1 cellular context compared by ENCODE assay signal in genomic region chr14:55585854-55586253, GRCh38.
TF ChIP-seq lines count a peak whose summit lies in the region.

No MANE protein-coding gene starts in this region.

TF ChIP-seq in HEK293, 187 proteins besides CTCF, POLR2A, EP300 and RAD21 (continued from another document):
- TF ChIP-seq ZBTB10 (tag by site-specific recombination; IDR thresholded peaks at IDR 0.05), result no peak
- no peak for TF ChIP-seq RBAK (tag by site-specific recombination; IDR thresholded peaks at IDR 0.05)
- TF ChIP-seq ZNF16 (tag by site-specific recombination; IDR thresholded peaks at IDR 0.05; ENCODE audit: low read depth), result no peak
- 0 out of 2 replicates have a peak, but pooled peaks have one; percentile 12 for TF ChIP-seq PRDM4 (tag by site-specific recombination; IDR thresholded peaks at IDR 0.05)
- TF ChIP-seq ZNF549 (tag by site-specific recombination; IDR thresholded peaks at IDR 0.05), result no peak
- TF ChIP-seq TRIM28 (IDR thresholded peaks at IDR 0.05; ENCODE audit: borderline replicate concordance, low read length), result peak; percentile 21; the same call in 1 of the 2 replicates
- TF ChIP-seq ZNF174 (tag by site-specific recombination; IDR thresholded peaks at IDR 0.05), result no peak
- TF ChIP-seq KLF10 (tag by site-specific recombination; IDR thresholded peaks at IDR 0.05), result no peak
- TF ChIP-seq ZNF621 (tag by site-specific recombination; IDR thresholded peaks at IDR 0.05), result no peak
- TF ChIP-seq ZNF660 (tag by site-specific recombination; IDR thresholded peaks at IDR 0.05), result no peak
- TF ChIP-seq ZNF48 (tag by site-specific recombination; IDR thresholded peaks at IDR 0.05), result no peak
- no peak for TF ChIP-seq ZNF138 (tag by site-specific recombination; IDR thresholded peaks at IDR 0.05; ENCODE audit: borderline replicate concordance)
- no peak for TF ChIP-seq ZNF140 (tag by site-specific recombination; IDR thresholded peaks at IDR 0.05)
